Comparison of ENCODE assay signal across 28 cellular contexts in genomic region chr14:65834812-65835211, GRCh38.
"Had no signal": no experiment of that assay in that cellular context is flagged by ENCODE, and none has a peak within 500 bp of the region (broad histone marks: within the 10 kb centered on the region; RNA-seq: fewer than 3 reads in every experiment).

No MANE protein-coding gene starts in this region.

- H3K4me1 ChIP-seq: parathyroid adenoma, tibial artery had no signal

- H3K9me3 ChIP-seq: psoas muscle, suprapubic skin, tibial artery, upper lobe of right lung had no signal

- H3K27me3 ChIP-seq: suprapubic skin, upper lobe of right lung had no signal

- ATAC-seq: activated CD4-positive, alpha-beta T cell treated with anti-CD3 and anti-CD28 coated beads for 36 hours; activated naive CD8-positive, alpha-beta T cell treated with anti-CD3 and anti-CD28 coated beads, Interleukin-2, amount 50 U/mL, for 24 hours; esophagus mucosa; left colon; naive thymus-derived CD4-positive, alpha-beta T cell; psoas muscle; upper lobe of right lung had no signal

- FAIRE-seq: kidney had no signal

- H3K27ac Mint-ChIP-seq: activated CD4-positive, alpha-beta T cell treated with anti-CD3 and anti-CD28 coated beads for 36 hours; activated naive CD4-positive, alpha-beta T cell treated with anti-CD3 and anti-CD28 coated beads, Interleukin-2, amount 50 U/mL, for 24 hours; activated naive CD8-positive, alpha-beta T cell treated with anti-CD3 and anti-CD28 coated beads, Interleukin-2, amount 50 U/mL, for 24 hours; activated T-helper 2 cell treated with anti-CD3 and anti-CD28 coated beads, Interferon-gamma antibody, Interleukin-2, Interleukin-4, amounts not matched to agents 10 μg/mL and 5 μg/mL and 100 μg/mL, durations not matched to agents 14 hours and 24 hours and 36 hours; immature natural killer cell had no signal

- H3K27ac ChIP-seq: parathyroid adenoma, psoas muscle, suprapubic skin, tibial artery, upper lobe of right lung had no signal

- H3K27me3 Mint-ChIP-seq: activated CD4-positive, alpha-beta T cell treated with anti-CD3 and anti-CD28 coated beads for 36 hours; activated naive CD4-positive, alpha-beta T cell treated with anti-CD3 and anti-CD28 coated beads, Interleukin-2, amount 50 U/mL, for 24 hours; activated naive CD8-positive, alpha-beta T cell treated with anti-CD3 and anti-CD28 coated beads, Interleukin-2, amount 50 U/mL, for 24 hours had no signal

- DNase-seq: activated CD4-positive, alpha-beta T cell treated with anti-CD3 and anti-CD28 coated beads for 36 hours; activated CD4-positive, alpha-beta T cell treated with anti-CD3 and anti-CD28 coated beads, Interleukin-2, amount 50 U/mL, for 4 hours; activated CD4-positive, CD25-positive, alpha-beta regulatory T cell; activated naive CD8-positive, alpha-beta T cell treated with anti-CD3 and anti-CD28 coated beads, Interleukin-2, amount 50 U/mL, for 24 hours; activated T-cell treated with anti-CD3 and anti-CD28 coated beads, Interleukin-2, amount 50 U/mL, for 48 hours; amygdala; cortex of kidney; foreskin fibroblast; head of caudate nucleus; hippocampal formation; immature natural killer cell; kidney; left colon; midbrain; naive thymus-derived CD4-positive, alpha-beta T cell; occipital lobe; psoas muscle; stimulated activated CD4-positive, alpha-beta T cell treated with anti-CD3 and anti-CD28 coated beads, Interleukin-1b, Interleukin-23, amount 100 ng/mL, for 48 hours; stimulated activated naive CD4-positive, alpha-beta T cell; T-helper 2 cell; tibial artery; upper lobe of right lung had no signal

- H3K9me3 Mint-ChIP-seq: activated naive CD4-positive, alpha-beta T cell treated with anti-CD3 and anti-CD28 coated beads, Interleukin-2, amount 50 U/mL, for 24 hours; activated naive CD8-positive, alpha-beta T cell treated with anti-CD3 and anti-CD28 coated beads, Interleukin-2, amount 50 U/mL, for 24 hours; activated T-helper 2 cell treated with anti-CD3 and anti-CD28 coated beads, Interferon-gamma antibody, Interleukin-2, Interleukin-4, amounts not matched to agents 10 μg/mL and 5 μg/mL and 100 μg/mL, durations not matched to agents 14 hours and 24 hours and 36 hours; immature natural killer cell had no signal

- H3K36me3 Mint-ChIP-seq: activated naive CD4-positive, alpha-beta T cell treated with anti-CD3 and anti-CD28 coated beads, Interleukin-2, amount 50 U/mL, for 24 hours; immature natural killer cell had no signal

- H3K4me3 ChIP-seq: psoas muscle, smooth muscle cell, suprapubic skin, tibial artery, upper lobe of right lung had no signal

- H3K9ac ChIP-seq: parathyroid adenoma had no signal

- H3K4me3 Mint-ChIP-seq: activated CD4-positive, alpha-beta T cell treated with anti-CD3 and anti-CD28 coated beads for 36 hours; activated naive CD4-positive, alpha-beta T cell treated with anti-CD3 and anti-CD28 coated beads, Interleukin-2, amount 50 U/mL, for 24 hours; activated naive CD8-positive, alpha-beta T cell treated with anti-CD3 and anti-CD28 coated beads, Interleukin-2, amount 50 U/mL, for 24 hours; immature natural killer cell had no signal

- H3K36me3 ChIP-seq: suprapubic skin, tibial artery, upper lobe of right lung had no signal
